Comparison of ENCODE assay signal across 8 cellular contexts in the genomic region with DNA sequence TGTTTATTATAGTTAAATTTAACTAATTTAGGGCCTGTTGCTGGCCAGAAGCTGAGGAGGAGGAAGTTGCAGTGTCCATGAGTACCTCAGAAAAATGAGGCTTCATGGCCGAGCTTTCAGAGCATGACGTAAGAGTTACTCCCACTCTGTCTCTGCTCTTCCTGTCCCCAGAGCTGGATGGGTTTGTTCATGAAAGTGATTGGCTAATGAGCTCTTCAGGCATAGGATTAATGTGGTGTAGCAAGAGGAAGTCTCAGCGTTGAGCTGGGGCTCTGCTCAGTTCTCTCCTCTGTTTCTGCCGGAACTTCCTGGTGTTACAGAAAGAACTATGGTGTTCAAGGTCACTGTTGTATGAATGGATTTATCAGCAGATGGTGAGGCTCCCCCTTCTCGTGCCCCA.
DNase-seq lines count a peak whose midpoint lies in the region; ATAC-seq and TF ChIP-seq lines count a peak whose summit lies in the region.

No MANE protein-coding gene starts in this region.

- peaks cover 68% of the 10 kb centered on the region for H3K4me1 ChIP-seq in A673 (ENCODE audit: insufficient read depth, low read length, poor library complexity, severe bottlenecking)
- peaks cover 31% of the 10 kb centered on the region for H3K4me1 ChIP-seq in RWPE2 (ENCODE audit: insufficient read depth, poor library complexity, severe bottlenecking)
- H3K4me1 ChIP-seq in fibroblast of lung (ENCODE audit: control insufficient read depth, extremely low read depth, insufficient read depth, low read length): peaks cover 17% of the 10 kb centered on the region
- H3K4me1 ChIP-seq in Caco-2: no peaks in the 10 kb centered on the region

- no peaks in the 10 kb centered on the region for H4K20me1 ChIP-seq in fibroblast of lung (ENCODE audit: control insufficient read depth, extremely low read depth, insufficient read depth, low read length)

- H3K9me3 Mint-ChIP-seq in Caco-2 (ENCODE audit: unreplicated experiment): no peaks in the 10 kb centered on the region

- no peaks in the 10 kb centered on the region for H3K27me3 Mint-ChIP-seq in Caco-2 (ENCODE audit: insufficient read depth, unreplicated experiment)

- no peak overlapping the region for H2AFZ ChIP-seq in fibroblast of lung (ENCODE audit: low read length)

- TF ChIP-seq CTCF in A673 (conservative IDR thresholded peaks at IDR 0.05; ENCODE audit: low read depth, low read length) (no peak), RWPE2 (IDR thresholded peaks at IDR 0.05; ENCODE audit: poor library complexity, severe bottlenecking) (no peak), fibroblast of lung (conservative IDR thresholded peaks at IDR 0.05 in 1 of 2, IDR thresholded peaks at IDR 0.05 in 1 of 2; ENCODE audit: low read depth in 1 of 2, low read length in 2 of 2) (no peak), Caco-2 (IDR thresholded peaks at IDR 0.05; ENCODE audit: insufficient read depth in 1 of 2, low read depth in 1 of 2, low read length in 1 of 2, severe bottlenecking in 1 of 2, unreplicated experiment in 1 of 2) (no peak)

- no peaks in the 10 kb centered on the region for H3K27me3 ChIP-seq in A673 (replicated peaks; ENCODE audit: insufficient read depth, low read depth, low read length, poor library complexity)
- no peaks in the 10 kb centered on the region for H3K27me3 ChIP-seq in RWPE2 (ENCODE audit: insufficient read depth, poor library complexity, severe bottlenecking)
- H3K27me3 ChIP-seq in fibroblast of lung (ENCODE audit: control insufficient read depth, insufficient read depth, low read length): no peaks in the 10 kb centered on the region
- no peaks in the 10 kb centered on the region for H3K27me3 ChIP-seq in Caco-2 (replicated peaks; ENCODE audit: control insufficient read depth, insufficient read depth, low read length)

- H3K4me2 ChIP-seq in fibroblast of lung (ENCODE audit: extremely low read depth, insufficient read depth, low read length): no peak overlapping the region

- CTCF ChIA-PET in A673 (lab: Charles Lee) (interaction anchor here (0.6 to 2.0 kb wide), 2 partner anchors 167 to 200 kb away, joined by 7 to 15 read pairs; no protein-coding TSS in a partner anchor), Caco-2 (lab: Charles Lee) (no interaction called here)

- no peak overlapping the region for H3K4me3 Mint-ChIP-seq in Caco-2 (ENCODE audit: unreplicated experiment)

- H3K9me3 ChIP-seq in A673 (ENCODE audit: low read depth, low read length, poor library complexity, severe bottlenecking) (no peaks in the 10 kb centered on the region), RWPE2 (ENCODE audit: severe bottlenecking) (no peaks in the 10 kb centered on the region), fibroblast of lung (ENCODE audit: control insufficient read depth, insufficient read depth, low read depth, low read length) (no peaks in the 10 kb centered on the region), Caco-2 (no peaks in the 10 kb centered on the region)

- no peaks in the 10 kb centered on the region for H3K36me3 ChIP-seq in A673 (ENCODE audit: insufficient read depth, low read length, poor library complexity, severe bottlenecking)
- no peaks in the 10 kb centered on the region for H3K36me3 ChIP-seq in RWPE2 (ENCODE audit: low read depth)
- H3K36me3 ChIP-seq in fibroblast of lung (ENCODE audit: control insufficient read depth, insufficient read depth, low read length): no peaks in the 10 kb centered on the region
- no peaks in the 10 kb centered on the region for H3K36me3 ChIP-seq in Caco-2 (ENCODE audit: control insufficient read depth, insufficient read depth, low read length)

- BruUV-seq in A673 (replicated peaks; lab: Mats Ljungman, UMichigan) (no TSS peak), Caco-2 (replicated peaks; lab: Mats Ljungman, UMichigan) (no TSS peak)

- H3K27ac ChIP-seq in A673 (ENCODE audit: low read depth, low read length, poor library complexity, severe bottlenecking) (peak overlapping the region; percentile 93), RWPE2 (ENCODE audit: poor library complexity, severe bottlenecking) (peak overlapping the region; percentile 96), fibroblast of lung (ENCODE audit: insufficient read depth, low read length) (no peak overlapping the region)

- no peaks in the 10 kb centered on the region for H3K36me3 Mint-ChIP-seq in Caco-2 (ENCODE audit: insufficient read depth, unreplicated experiment)

- H3K27ac Mint-ChIP-seq in Caco-2 (ENCODE audit: unreplicated experiment): no peak overlapping the region

- peak; percentile 57 for ATAC-seq in GM19463 (IDR thresholded peaks at IDR 0.05; ENCODE audit: unreplicated experiment)
- ATAC-seq in RWPE2 (ENCODE audit: low read depth): peak; percentile 41

- no peaks in the 10 kb centered on the region for H3K4me1 Mint-ChIP-seq in Caco-2 (ENCODE audit: low read depth, unreplicated experiment)

- intact Hi-C loops in A673 (cut with micrococcal nuclease; ENCODE audit: unreplicated experiment) (loop anchor here (2.0 kb wide), 1 partner anchor 200 kb away; no protein-coding TSS in a partner anchor), Caco-2 (cut with micrococcal nuclease; ENCODE audit: unreplicated experiment) (no loop called here)

- H3K9ac ChIP-seq in fibroblast of lung (ENCODE audit: insufficient read depth, low read length): no peak overlapping the region

- no peaks in the 10 kb centered on the region for H3K79me2 ChIP-seq in fibroblast of lung (ENCODE audit: control insufficient read depth, insufficient read depth, low read length)

- DNase-seq in A673 (ENCODE audit: low spot score) (peak; percentile 96), RWPE2 (ENCODE audit: low spot score) (no peak), fibroblast of lung (ENCODE audit: low read depth in 2 of 2) (peak; percentile 56 to 67), retina (peak; percentile 48), iPS-NIHi7 (ENCODE audit: extremely low spot score) (no peak), Caco-2 (no peak), glomerular visceral epithelial cell (ENCODE audit: extremely low spot score) (no peak)

- peak overlapping the region; percentile 15 for H3K4me3 ChIP-seq in A673 (ENCODE audit: low read depth, low read length, poor library complexity, severe bottlenecking)
- H3K4me3 ChIP-seq in RWPE2 (ENCODE audit: severe bottlenecking): no peak overlapping the region
- no peak overlapping the region for H3K4me3 ChIP-seq in fibroblast of lung (replicated peaks in 1 of 4; ENCODE audit: control extremely low read depth in 1 of 4, insufficient read depth in 1 of 4, low read depth in 3 of 4, low read length in 4 of 4)
- no peak overlapping the region for H3K4me3 ChIP-seq in Caco-2 (ENCODE audit: low read depth, low read length)

- POLR2A ChIA-PET in A673 (lab: Charles Lee; ENCODE audit: low non-redundant PET) (interaction anchor here (0.5 kb wide), 1 partner anchor 411 kb away, joined by 3 read pairs; no protein-coding TSS in a partner anchor), Caco-2 (lab: Charles Lee) (no interaction called here)

Comparison
In these comparisons a context has a peak if more than half of its experiments do, and no peak if none do; other contexts are left out.
1. DNase-seq: peak in A673 (single experiment), fibroblast of lung (2 of 2) and retina (single experiment); none in RWPE2 (single experiment), iPS-NIHi7 (single experiment), Caco-2 (0 of 2) and glomerular visceral epithelial cell (single experiment).